Comparison of ENCODE assay signal across 1 cellular context in genomic region chr15:34987182-34987488, GRCh38.
TF ChIP-seq lines count a peak whose summit lies in the region.

No MANE protein-coding gene starts in this region.

TF ChIP-seq in HEK293T, 16 proteins besides CTCF, POLR2A, EP300 and RAD21 (continued from another document):
- no peak for TF ChIP-seq PKNOX1 (IDR thresholded peaks at IDR 0.05)
- no peak for TF ChIP-seq ARNT (IDR thresholded peaks at IDR 0.05)
- TF ChIP-seq ELF4 (IDR thresholded peaks at IDR 0.05) = no peak
- TF ChIP-seq TARDBP (IDR thresholded peaks at IDR 0.05) = no peak
- TF ChIP-seq FOXK2 (IDR thresholded peaks at IDR 0.05) = no peak
